In the genomic region with DNA sequence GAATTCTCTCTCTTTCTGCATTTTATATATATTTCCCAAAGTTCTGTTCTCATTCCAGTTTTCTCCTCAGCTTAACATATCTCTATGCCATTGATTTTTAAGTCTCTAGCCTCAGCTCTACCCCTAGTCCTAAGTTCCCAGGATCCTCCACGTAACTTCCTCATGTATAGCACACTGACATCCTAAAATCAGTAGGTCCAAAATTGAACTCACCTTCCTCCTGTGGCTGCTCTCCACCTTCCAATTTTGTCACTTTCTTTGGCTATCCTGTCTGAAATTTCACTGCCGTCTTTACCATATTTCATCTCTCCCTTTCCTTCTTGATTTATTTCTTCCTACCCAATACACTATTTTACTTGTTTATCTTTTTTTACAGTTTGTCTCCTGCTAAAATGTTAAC, we compare ENCODE assay signal across 15 cellular contexts. TPM values are rescaled to one million over a fixed set of nuclear protein-coding genes. Genes with fewer than 3 reads are reported as not detected.
A peak's percentile ranks its signal among the peaks of the same experiment; 100 is the strongest.
DNase-seq lines count a peak whose midpoint lies in the region; ATAC-seq, FAIRE-seq and TF ChIP-seq lines count a peak whose summit lies in the region.
"Had no signal": no experiment of that assay in that cellular context is flagged by ENCODE, and none has a peak within 500 bp of the region (broad histone marks: within the 10 kb centered on the region; RNA-seq: fewer than 3 reads in every experiment).

No MANE protein-coding gene starts in this region.

- TF ChIP-seq CTCF in prostate gland (IDR thresholded peaks at IDR 0.05): no peak

- peak overlapping the region; percentile 60 for H3K27ac ChIP-seq in CD4-positive, alpha-beta memory T cell (ENCODE audit: low read depth, low read length)
- no peak overlapping the region for H3K27ac ChIP-seq in prostate gland
- H3K27ac ChIP-seq: brain microvascular endothelial cell, psoas muscle, SJCRH30 had no signal

- H3K36me3 Mint-ChIP-seq in CD4-positive, alpha-beta memory T cell: peaks cover 22 to 26% of the 10 kb centered on the region in 2 donors
- H3K36me3 Mint-ChIP-seq in activated T-helper 1 cell treated with anti-CD3 and anti-CD28 coated beads, Interleukin-12 subunit alpha, Interleukin-12 subunit beta, Interleukin-2, Interleukin-4 antibody, amounts not matched to agents 30 ng/mL and 10 ng/mL and 1 ng/mL, durations not matched to agents 14 hours and 24 hours and 36 hours (ENCODE audit: low read depth): peaks cover 35% of the 10 kb centered on the region
- H3K36me3 Mint-ChIP-seq in naive thymus-derived CD8-positive, alpha-beta T cell: peaks cover 3 to 29% (median 8%) of the 10 kb centered on the region in 3 donors
- H3K36me3 Mint-ChIP-seq: CD14-positive monocyte had no signal

- peak overlapping the region; percentile 69 to 71 for H3K4me3 ChIP-seq in CD4-positive, alpha-beta memory T cell (ENCODE audit: low read length in 2 of 2)
- no peak overlapping the region for H3K4me3 ChIP-seq in prostate gland
- H3K4me3 ChIP-seq: psoas muscle, SJCRH30 had no signal

- peak overlapping the region; percentile 91 to 98 (median 95) for H3K4me3 Mint-ChIP-seq in CD4-positive, alpha-beta memory T cell
- H3K4me3 Mint-ChIP-seq in activated T-helper 1 cell treated with anti-CD3 and anti-CD28 coated beads, Interleukin-12 subunit alpha, Interleukin-12 subunit beta, Interleukin-2, Interleukin-4 antibody, amounts not matched to agents 30 ng/mL and 10 ng/mL and 1 ng/mL, durations not matched to agents 14 hours and 24 hours and 36 hours: peak overlapping the region; percentile 92
- peak overlapping the region; percentile 73 to 96 (median 94) for H3K4me3 Mint-ChIP-seq in naive thymus-derived CD8-positive, alpha-beta T cell
- H3K4me3 Mint-ChIP-seq: CD14-positive monocyte had no signal

- intact Hi-C loops in CD4-positive, alpha-beta memory T cell (cut with micrococcal nuclease): loop anchor here (10.0 kb wide), 1 partner anchor 177 kb away; a partner anchor contains a TSS
- intact Hi-C loops in activated T-helper 1 cell treated with anti-CD3 and anti-CD28 coated beads, Interleukin-12 subunit alpha, Interleukin-12 subunit beta, Interleukin-2, Interleukin-4 antibody, amounts not matched to agents 30 ng/mL and 10 ng/mL and 1 ng/mL, durations not matched to agents 14 hours and 24 hours and 36 hours (cut with micrococcal nuclease): loop anchor here (2.0 kb wide), 2 partner anchors 17 to 153 kb away; no protein-coding TSS in a partner anchor
- intact Hi-C loops in prostate gland (cut with DNase I): no loop called here

- no peaks in the 10 kb centered on the region for H3K27me3 ChIP-seq in CD4-positive, alpha-beta memory T cell (ENCODE audit: insufficient read depth, low read length)
- H3K27me3 ChIP-seq in prostate gland (replicated peaks; ENCODE audit: insufficient read depth): no peaks in the 10 kb centered on the region
- H3K27me3 ChIP-seq: brain microvascular endothelial cell, SJCRH30 had no signal

- H3K27ac Mint-ChIP-seq in CD4-positive, alpha-beta memory T cell: peak overlapping the region; percentile 84 to 98 (median 95)
- peak overlapping the region; percentile 90 for H3K27ac Mint-ChIP-seq in activated T-helper 1 cell treated with anti-CD3 and anti-CD28 coated beads, Interleukin-12 subunit alpha, Interleukin-12 subunit beta, Interleukin-2, Interleukin-4 antibody, amounts not matched to agents 30 ng/mL and 10 ng/mL and 1 ng/mL, durations not matched to agents 14 hours and 24 hours and 36 hours
- H3K27ac Mint-ChIP-seq in naive thymus-derived CD8-positive, alpha-beta T cell: peak overlapping the region; percentile 91 to 98 (median 94)

- H3K36me3 ChIP-seq in CD4-positive, alpha-beta memory T cell (ENCODE audit: insufficient read depth, low read length): no peaks in the 10 kb centered on the region
- no peaks in the 10 kb centered on the region for H3K36me3 ChIP-seq in prostate gland
- H3K36me3 ChIP-seq: brain microvascular endothelial cell, SJCRH30 had no signal

- POLR2A ChIA-PET in CD4-positive, alpha-beta memory T cell (lab: Charles Lee; ENCODE audit: partially characterized antibody): interaction anchor here (0.8 to 4.3 kb wide), 14 partner anchors 8 to 91 kb away, joined by 3 to 46 read pairs (median 6); a partner anchor contains a TSS
- POLR2A ChIA-PET in naive thymus-derived CD8-positive, alpha-beta T cell (lab: Charles Lee): interaction anchor here (0.7 to 2.2 kb wide), 3 partner anchors 19 to 87 kb away, joined by 3 to 17 read pairs (median 4); no protein-coding TSS in a partner anchor

- 65% methylated on average over 2 of the region's 2 CpGs for WGBS in prostate gland

- DNase-seq in CD4-positive, alpha-beta memory T cell: no peak
- DNase-seq in GM12891 (ENCODE audit: insufficient read length, low spot score) (no peak), islet precursor cell (no peak), prostate gland (ENCODE audit: low spot score) (no peak)
- DNase-seq in activated T-helper 1 cell treated with anti-CD3 and anti-CD28 coated beads, Interleukin-12 subunit alpha, Interleukin-12 subunit beta, Interleukin-2, Interleukin-4 antibody, amounts not matched to agents 30 ng/mL and 10 ng/mL and 1 ng/mL, durations not matched to agents 14 hours and 24 hours and 36 hours (ENCODE audit: low spot score): no peak
- no peak for DNase-seq in naive thymus-derived CD8-positive, alpha-beta T cell
- no peak for DNase-seq in stimulated activated CD4-positive, alpha-beta T cell treated with anti-CD3 and anti-CD28 coated beads, Interleukin-4, amount 100 ng/mL, for 1 hour
- DNase-seq: brain microvascular endothelial cell; effector CD4-positive, alpha-beta T cell; NCI-H2171 treated with DMSO at 0.1 percent for 48 hours; psoas muscle; SJCRH30; stimulated activated CD4-positive, alpha-beta T cell treated with anti-CD3 and anti-CD28 coated beads, Interleukin-2, amount 100 ng/mL, for 24 hours had no signal

- no peak for TF ChIP-seq POLR2A in GM12891 (IDR thresholded peaks at IDR 0.05; ENCODE audit: low read depth, low read length)
- no peak for TF ChIP-seq POLR2A in prostate gland (IDR thresholded peaks at IDR 0.05)

- peak; percentile 59 for FAIRE-seq in GM12891 (lab: Jason Lieb, UNC)

- no peaks in the 10 kb centered on the region for H3K27me3 Mint-ChIP-seq in CD4-positive, alpha-beta memory T cell
- no peaks in the 10 kb centered on the region for H3K27me3 Mint-ChIP-seq in activated T-helper 1 cell treated with anti-CD3 and anti-CD28 coated beads, Interleukin-12 subunit alpha, Interleukin-12 subunit beta, Interleukin-2, Interleukin-4 antibody, amounts not matched to agents 30 ng/mL and 10 ng/mL and 1 ng/mL, durations not matched to agents 14 hours and 24 hours and 36 hours (ENCODE audit: insufficient read depth)
- H3K27me3 Mint-ChIP-seq in naive thymus-derived CD8-positive, alpha-beta T cell: no peaks in the 10 kb centered on the region

- CTCF ChIA-PET in CD4-positive, alpha-beta memory T cell (lab: Charles Lee; ENCODE audit: partially characterized antibody): interaction anchor here (0.6 to 3.6 kb wide), 6 partner anchors 22 to 98 kb away, joined by 3 to 14 read pairs (median 4); no protein-coding TSS in a partner anchor

- peaks cover 62% of the 10 kb centered on the region for H3K4me1 ChIP-seq in CD4-positive, alpha-beta memory T cell (ENCODE audit: insufficient read depth, low read length)
- no peaks in the 10 kb centered on the region for H3K4me1 ChIP-seq in prostate gland (replicated peaks)
- H3K4me1 ChIP-seq: psoas muscle had no signal

- no peaks in the 10 kb centered on the region for H3K9me3 ChIP-seq in CD4-positive, alpha-beta memory T cell (ENCODE audit: control insufficient read depth in 1 of 2, low read length in 2 of 2)
- H3K9me3 ChIP-seq in prostate gland: no peaks in the 10 kb centered on the region
- H3K9me3 ChIP-seq: SJCRH30 had no signal

- no peak for ATAC-seq in naive thymus-derived CD8-positive, alpha-beta T cell
- ATAC-seq: psoas muscle had no signal

- peaks cover 65 to 84% (median 71%) of the 10 kb centered on the region in 4 donors for H3K4me1 Mint-ChIP-seq in CD4-positive, alpha-beta memory T cell
- H3K4me1 Mint-ChIP-seq in activated T-helper 1 cell treated with anti-CD3 and anti-CD28 coated beads, Interleukin-12 subunit alpha, Interleukin-12 subunit beta, Interleukin-2, Interleukin-4 antibody, amounts not matched to agents 30 ng/mL and 10 ng/mL and 1 ng/mL, durations not matched to agents 14 hours and 24 hours and 36 hours (ENCODE audit: low read depth): peaks cover 76% of the 10 kb centered on the region
- H3K4me1 Mint-ChIP-seq in naive thymus-derived CD8-positive, alpha-beta T cell: peaks cover 49 to 85% (median 78%) of the 10 kb centered on the region in 4 donors

- peaks cover 0 to 18% (median 12%) of the 10 kb centered on the region in 8 donors for H3K9me3 Mint-ChIP-seq in CD4-positive, alpha-beta memory T cell
- H3K9me3 Mint-ChIP-seq in activated T-helper 1 cell treated with anti-CD3 and anti-CD28 coated beads, Interleukin-12 subunit alpha, Interleukin-12 subunit beta, Interleukin-2, Interleukin-4 antibody, amounts not matched to agents 30 ng/mL and 10 ng/mL and 1 ng/mL, durations not matched to agents 14 hours and 24 hours and 36 hours: peaks cover 26% of the 10 kb centered on the region
- peaks cover 3 to 13% (median 8%) of the 10 kb centered on the region in 9 donors for H3K9me3 Mint-ChIP-seq in naive thymus-derived CD8-positive, alpha-beta T cell

TF ChIP-seq in GM12891, 5 proteins besides CTCF, POLR2A, EP300 and RAD21 (continues in another document):
- no peak for TF ChIP-seq POU2F2 (IDR thresholded peaks at IDR 0.05; ENCODE audit: low read depth, low read length)
- TF ChIP-seq PAX5 (IDR thresholded peaks at IDR 0.05; ENCODE audit: insufficient read depth, low read length, severe bottlenecking): no peak
- no peak for TF ChIP-seq TAF1 (IDR thresholded peaks at IDR 0.05; ENCODE audit: low read depth, low read length)
- TF ChIP-seq SPI1 (IDR thresholded peaks at IDR 0.05; ENCODE audit: low read depth, low read length): no peak

RNA-seq across cellular contexts. Expression of a gene that starts 1.5 kb away (rescaled TPM):
- 10 to 100 TPM; 56.4 to 59.1 TPM for total RNA-seq in CD4-positive, alpha-beta memory T cell
- polyA plus RNA-seq in CD4-positive, alpha-beta memory T cell: 100 to 1,000 TPM in 1 of 2 donors, 10 to 100 TPM in 1; 96.8 to 105 TPM
- polyA plus RNA-seq in GM12891 (2012; ENCODE audit: low read depth, missing spikeins): 36.4 TPM
- 46.8 and 50.1 TPM in 2 replicates for total RNA-seq in activated T-helper 1 cell treated with anti-CD3 and anti-CD28 coated beads, Interleukin-12 subunit alpha, Interleukin-12 subunit beta, Interleukin-2, Interleukin-4 antibody, amounts not matched to agents 30 ng/mL and 10 ng/mL and 1 ng/mL, durations not matched to agents 14 hours and 24 hours and 36 hours
- 10 to 100 TPM; 39.7 to 42.5 TPM for total RNA-seq in naive thymus-derived CD8-positive, alpha-beta T cell
- polyA plus RNA-seq in naive thymus-derived CD8-positive, alpha-beta T cell: 10 to 100 TPM; 52.0 to 95.9 (median 69.5) TPM
- 1 to 10 TPM in 1 of 2 donors, under 1 TPM in 1; 0.64 to 1.4 TPM for total RNA-seq in prostate gland
- total RNA-seq: fibroblast of villous mesenchyme, SJCRH30 had no signal

RNA-seq across cellular contexts. Expression of a gene that starts 57.7 kb away (rescaled TPM):
- total RNA-seq in CD4-positive, alpha-beta memory T cell: 10 to 100 TPM; 97.5 to 98.9 TPM
- 10 to 100 TPM; 15.9 to 33.6 TPM for polyA plus RNA-seq in CD4-positive, alpha-beta memory T cell
- 14.9 TPM for polyA plus RNA-seq in GM12891 (2012; ENCODE audit: low read depth, missing spikeins)
- 16.3 and 17.2 TPM in 2 replicates for total RNA-seq in activated T-helper 1 cell treated with anti-CD3 and anti-CD28 coated beads, Interleukin-12 subunit alpha, Interleukin-12 subunit beta, Interleukin-2, Interleukin-4 antibody, amounts not matched to agents 30 ng/mL and 10 ng/mL and 1 ng/mL, durations not matched to agents 14 hours and 24 hours and 36 hours
- total RNA-seq in naive thymus-derived CD8-positive, alpha-beta T cell: 10 to 100 TPM; 81.5 to 83.4 TPM
- 10 to 100 TPM; 17.5 to 19.0 (median 18.1) TPM for polyA plus RNA-seq in naive thymus-derived CD8-positive, alpha-beta T cell
- 1 to 10 TPM; 1.2 to 6.7 TPM for total RNA-seq in prostate gland
- total RNA-seq: fibroblast of villous mesenchyme, SJCRH30 had no signal

Comparison
In these comparisons a context has a peak if more than half of its experiments do, and no peak if none do; other contexts are left out.
1. H3K4me3 ChIP-seq: peak in CD4-positive, alpha-beta memory T cell (2 of 2); none in prostate gland (0 of 2).
2. RNA of a gene that starts 1.5 kb away (total RNA-seq): 56.4 to 59.1 TPM in CD4-positive, alpha-beta memory T cell, 46.8 to 50.1 TPM in activated T-helper 1 cell treated with anti-CD3 and anti-CD28 coated beads, Interleukin-12 subunit alpha, Interleukin-12 subunit beta, Interleukin-2, Interleukin-4 antibody, amounts not matched to agents 30 ng/mL and 10 ng/mL and 1 ng/mL, durations not matched to agents 14 hours and 24 hours and 36 hours and 39.7 to 42.5 TPM in naive thymus-derived CD8-positive, alpha-beta T cell; 0.64 to 1.4 TPM in prostate gland; every median in the first group is over 10 times any median in the second.
3. Peak in every context shown above with its lines, with median percentiles within 50 percentile points of each other: H3K27ac Mint-ChIP-seq and H3K4me3 Mint-ChIP-seq.